30 cellular contexts compared by ENCODE assay signal in genomic region chr12:111901182-111901581, GRCh38.
"Had no signal": no experiment of that assay in that cellular context is flagged by ENCODE, and none has a peak within 500 bp of the region (broad histone marks: within the 10 kb centered on the region; RNA-seq: fewer than 3 reads in every experiment).

No MANE protein-coding gene starts in this region.

- H3K4me3 Mint-ChIP-seq: activated naive CD4-positive, alpha-beta T cell treated with anti-CD3 and anti-CD28 coated beads, Interleukin-2, amount 50 U/mL, for 24 hours; activated naive CD8-positive, alpha-beta T cell treated with anti-CD3 and anti-CD28 coated beads, Interleukin-2, amount 50 U/mL, for 24 hours; activated T-cell treated with anti-CD3 and anti-CD28 coated beads, Interleukin-2, amount 50 U/mL, for 4 hours; natural killer cell treated with Interleukin-12 subunit alpha and Interleukin-12 subunit beta and Interleukin-15 and Interleukin-18, amount 100 ng/mL, for 72 hours had no signal

- ATAC-seq: activated naive CD8-positive, alpha-beta T cell treated with anti-CD3 and anti-CD28 coated beads, Interleukin-2, amount 50 U/mL, for 24 hours; activated T-cell treated with anti-CD3 and anti-CD28 coated beads, Interleukin-2, amount 50 U/mL, for 4 hours; mucosa of descending colon; natural killer cell treated with Interleukin-12 subunit alpha and Interleukin-12 subunit beta and Interleukin-15 and Interleukin-18, amount 100 ng/mL, for 72 hours; right cardiac atrium; stimulated activated naive CD8-positive, alpha-beta T cell treated with anti-CD3 and anti-CD28 coated beads, Interleukin-15, Interleukin-2, amounts not matched to agents 100 U/mL and 50 U/mL, for 24 hours had no signal

- H3K27me3 Mint-ChIP-seq: activated naive CD4-positive, alpha-beta T cell treated with anti-CD3 and anti-CD28 coated beads, Interleukin-2, amount 50 U/mL, for 24 hours; activated naive CD8-positive, alpha-beta T cell treated with anti-CD3 and anti-CD28 coated beads, Interleukin-2, amount 50 U/mL, for 24 hours; natural killer cell treated with Interleukin-12 subunit alpha and Interleukin-12 subunit beta and Interleukin-15 and Interleukin-18, amount 100 ng/mL, for 72 hours had no signal

- H3K27ac ChIP-seq: breast epithelium, epithelial cell of prostate, esophagus squamous epithelium, left ventricle myocardium inferior, spleen, testis, transverse colon had no signal

- H3K4me3 ChIP-seq: breast epithelium, esophagus squamous epithelium, left ventricle myocardium inferior, lung, mucosa of descending colon, spleen, testis, transverse colon had no signal

- FAIRE-seq: colon, frontal cortex, islet of Langerhans had no signal

- H3K9me3 Mint-ChIP-seq: activated naive CD8-positive, alpha-beta T cell treated with anti-CD3 and anti-CD28 coated beads, Interleukin-2, amount 50 U/mL, for 24 hours had no signal

- H3K4me1 ChIP-seq: breast epithelium, esophagus squamous epithelium, left ventricle myocardium inferior, spleen, testis, transverse colon had no signal

- H3K27ac Mint-ChIP-seq: activated naive CD4-positive, alpha-beta T cell treated with anti-CD3 and anti-CD28 coated beads, Interleukin-2, amount 50 U/mL, for 24 hours; activated naive CD8-positive, alpha-beta T cell treated with anti-CD3 and anti-CD28 coated beads, Interleukin-2, amount 50 U/mL, for 24 hours; activated T-helper 2 cell treated with anti-CD3 and anti-CD28 coated beads, Interferon-gamma antibody, Interleukin-2, Interleukin-4, amounts not matched to agents 10 μg/mL and 5 μg/mL and 100 μg/mL, durations not matched to agents 14 hours and 24 hours and 36 hours had no signal

- H3K9me3 ChIP-seq: breast epithelium, esophagus squamous epithelium, left ventricle myocardium inferior, mucosa of descending colon, testis, transverse colon had no signal

- H3K4me1 Mint-ChIP-seq: activated naive CD8-positive, alpha-beta T cell treated with anti-CD3 and anti-CD28 coated beads, Interleukin-2, amount 50 U/mL, for 24 hours had no signal

- H3K27me3 ChIP-seq: breast epithelium, esophagus squamous epithelium, spleen, testis, transverse colon had no signal

- H3K36me3 ChIP-seq: breast epithelium, transverse colon had no signal

- DNase-seq: activated CD4-positive, alpha-beta T cell treated with anti-CD3 and anti-CD28 coated beads for 4 hours; activated CD4-positive, alpha-beta T cell treated with anti-CD3 and anti-CD28 coated beads, Interleukin-2, amount 50 U/mL, for 48 hours; activated CD4-positive, CD25-positive, alpha-beta regulatory T cell; activated CD8-positive, alpha-beta memory T cell treated with anti-CD3 and anti-CD28 coated beads, Interleukin-2, amount 50 U/mL, for 48 hours; activated naive CD8-positive, alpha-beta T cell treated with anti-CD3 and anti-CD28 coated beads, Interleukin-2, amount 50 U/mL, for 24 hours; activated T-cell treated with anti-CD3 and anti-CD28 coated beads, Interleukin-2, amount 50 U/mL, for 4 hours; amygdala; dermis blood vessel endothelial cell; effector CD4-positive, alpha-beta T cell; esophagus squamous epithelium; glutamatergic neuron; left ventricle myocardium inferior; mucosa of descending colon; posterior cingulate gyrus; right cardiac atrium; spleen; stimulated activated CD4-positive, alpha-beta T cell treated with anti-CD3 and anti-CD28 coated beads, Interleukin-2, amount 100 ng/mL, for 48 hours; stimulated activated naive CD8-positive, alpha-beta T cell treated with anti-CD3 and anti-CD28 coated beads, Interleukin-15, Interleukin-2, amounts not matched to agents 100 U/mL and 50 U/mL, for 24 hours; T-helper 1 cell; testis; transverse colon had no signal
